ENCODE assay signal across 8 cellular contexts in genomic region chr7:150379590-150380379, GRCh38. TPM values are rescaled to one million over a fixed set of nuclear protein-coding genes. Genes with fewer than 3 reads are reported as not detected.
DNase-seq lines count a peak whose midpoint lies in the region; ATAC-seq and TF ChIP-seq lines count a peak whose summit lies in the region.

No MANE protein-coding gene starts in this region.

- intact Hi-C loops in activated T-helper 1 cell treated with anti-CD3 and anti-CD28 coated beads, Interleukin-12 subunit alpha, Interleukin-12 subunit beta, Interleukin-2, Interleukin-4 antibody, amounts not matched to agents 30 ng/mL and 10 ng/mL and 1 ng/mL, durations not matched to agents 14 hours and 24 hours and 36 hours (cut with micrococcal nuclease), result loop anchor here (1.0 to 5.0 kb wide), 12 partner anchors 10 to 853 kb away; partner anchors contain the start of genes CHPF2, GIMAP4 and ZNF862
- intact Hi-C loops in sciatic nerve (cut with DNase I), result no loop called here

- no peak for ATAC-seq in sciatic nerve
- no peak for ATAC-seq in HG03457 (IDR thresholded peaks at IDR 0.05; ENCODE audit: unreplicated experiment)
- ATAC-seq in HG02763 (IDR thresholded peaks at IDR 0.05; ENCODE audit: unreplicated experiment), result no peak

- H3K27me3 Mint-ChIP-seq in activated naive CD4-positive, alpha-beta T cell treated with anti-CD3 and anti-CD28 coated beads, Interleukin-2, amount 50 U/mL, for 24 hours, result no peaks in the 10 kb centered on the region
- no peaks in the 10 kb centered on the region for H3K27me3 Mint-ChIP-seq in activated T-helper 1 cell treated with anti-CD3 and anti-CD28 coated beads, Interleukin-12 subunit alpha, Interleukin-12 subunit beta, Interleukin-2, Interleukin-4 antibody, amounts not matched to agents 30 ng/mL and 10 ng/mL and 1 ng/mL, durations not matched to agents 14 hours and 24 hours and 36 hours (ENCODE audit: insufficient read depth)

- peaks cover 0 to 46% of the 10 kb centered on the region in 2 donors for H3K4me1 ChIP-seq in right atrium auricular region

- H3K9me3 ChIP-seq in right atrium auricular region, result no peaks in the 10 kb centered on the region

- peak overlapping the region; percentile 95 for H3K4me3 Mint-ChIP-seq in activated naive CD4-positive, alpha-beta T cell treated with anti-CD3 and anti-CD28 coated beads, Interleukin-2, amount 50 U/mL, for 24 hours
- peak overlapping the region; percentile 90 for H3K4me3 Mint-ChIP-seq in activated T-helper 1 cell treated with anti-CD3 and anti-CD28 coated beads, Interleukin-12 subunit alpha, Interleukin-12 subunit beta, Interleukin-2, Interleukin-4 antibody, amounts not matched to agents 30 ng/mL and 10 ng/mL and 1 ng/mL, durations not matched to agents 14 hours and 24 hours and 36 hours

- H3K4me1 Mint-ChIP-seq in activated naive CD4-positive, alpha-beta T cell treated with anti-CD3 and anti-CD28 coated beads, Interleukin-2, amount 50 U/mL, for 24 hours, result peaks cover 54% of the 10 kb centered on the region
- H3K4me1 Mint-ChIP-seq in activated T-helper 1 cell treated with anti-CD3 and anti-CD28 coated beads, Interleukin-12 subunit alpha, Interleukin-12 subunit beta, Interleukin-2, Interleukin-4 antibody, amounts not matched to agents 30 ng/mL and 10 ng/mL and 1 ng/mL, durations not matched to agents 14 hours and 24 hours and 36 hours (ENCODE audit: low read depth), result peaks cover 54% of the 10 kb centered on the region

- TF ChIP-seq CTCF in right atrium auricular region (IDR thresholded peaks at IDR 0.05), result no peak

- H3K36me3 ChIP-seq in right atrium auricular region, result no peaks in the 10 kb centered on the region

- H3K4me3 ChIP-seq in right atrium auricular region, result peak overlapping the region; percentile 86 to 98

- H3K27me3 ChIP-seq in right atrium auricular region, result no peaks in the 10 kb centered on the region

- no peaks in the 10 kb centered on the region for H3K9me3 Mint-ChIP-seq in activated naive CD4-positive, alpha-beta T cell treated with anti-CD3 and anti-CD28 coated beads, Interleukin-2, amount 50 U/mL, for 24 hours
- H3K9me3 Mint-ChIP-seq in activated T-helper 1 cell treated with anti-CD3 and anti-CD28 coated beads, Interleukin-12 subunit alpha, Interleukin-12 subunit beta, Interleukin-2, Interleukin-4 antibody, amounts not matched to agents 30 ng/mL and 10 ng/mL and 1 ng/mL, durations not matched to agents 14 hours and 24 hours and 36 hours, result no peaks in the 10 kb centered on the region

- H3K27ac ChIP-seq in right atrium auricular region, result peak overlapping the region; percentile 93 to 96

- DNase-seq in activated naive CD4-positive, alpha-beta T cell treated with Interleukin-2 at 50 U/mL for 16 hours, result no peak
- peak; percentile 53 for DNase-seq in HT-29 (ENCODE audit: low spot score)
- no peak for DNase-seq in activated T-helper 1 cell treated with anti-CD3 and anti-CD28 coated beads, Interleukin-12 subunit alpha, Interleukin-12 subunit beta, Interleukin-2, Interleukin-4 antibody, amounts not matched to agents 30 ng/mL and 10 ng/mL and 1 ng/mL, durations not matched to agents 14 hours and 24 hours and 36 hours (ENCODE audit: low spot score)
- no peak for DNase-seq in right atrium auricular region (ENCODE audit: low spot score)
- peak; percentile 71 for DNase-seq in sciatic nerve (ENCODE audit: low spot score)

- H3K36me3 Mint-ChIP-seq in activated naive CD4-positive, alpha-beta T cell treated with anti-CD3 and anti-CD28 coated beads, Interleukin-2, amount 50 U/mL, for 24 hours, result peaks cover 2% of the 10 kb centered on the region
- H3K36me3 Mint-ChIP-seq in activated T-helper 1 cell treated with anti-CD3 and anti-CD28 coated beads, Interleukin-12 subunit alpha, Interleukin-12 subunit beta, Interleukin-2, Interleukin-4 antibody, amounts not matched to agents 30 ng/mL and 10 ng/mL and 1 ng/mL, durations not matched to agents 14 hours and 24 hours and 36 hours (ENCODE audit: low read depth), result no peaks in the 10 kb centered on the region

- peak overlapping the region; percentile 67 for H3K27ac Mint-ChIP-seq in activated naive CD4-positive, alpha-beta T cell treated with anti-CD3 and anti-CD28 coated beads, Interleukin-2, amount 50 U/mL, for 24 hours
- peak overlapping the region; percentile 65 for H3K27ac Mint-ChIP-seq in activated T-helper 1 cell treated with anti-CD3 and anti-CD28 coated beads, Interleukin-12 subunit alpha, Interleukin-12 subunit beta, Interleukin-2, Interleukin-4 antibody, amounts not matched to agents 30 ng/mL and 10 ng/mL and 1 ng/mL, durations not matched to agents 14 hours and 24 hours and 36 hours

RNA-seq across cellular contexts. Expression of gene ZNF775, which starts 0.7 kb away (rescaled TPM):
- total RNA-seq in HT-29 (2014; rRNA removed; shearing (Covaris generic)), result 9.9 and 10.7 TPM in 2 replicates
- 3.9 and 4.5 TPM in 2 replicates for total RNA-seq in activated T-helper 1 cell treated with anti-CD3 and anti-CD28 coated beads, Interleukin-12 subunit alpha, Interleukin-12 subunit beta, Interleukin-2, Interleukin-4 antibody, amounts not matched to agents 30 ng/mL and 10 ng/mL and 1 ng/mL, durations not matched to agents 14 hours and 24 hours and 36 hours
- 1 to 10 TPM; 4.1 to 6.2 TPM for total RNA-seq in right atrium auricular region
- 11.1 TPM for total RNA-seq in sciatic nerve

RNA-seq across cellular contexts. Expression of gene REPIN1, which starts 11.2 kb away (rescaled TPM):
- total RNA-seq in HT-29 (2014; rRNA removed; shearing (Covaris generic)), result 420 and 443 TPM in 2 replicates
- total RNA-seq in activated T-helper 1 cell treated with anti-CD3 and anti-CD28 coated beads, Interleukin-12 subunit alpha, Interleukin-12 subunit beta, Interleukin-2, Interleukin-4 antibody, amounts not matched to agents 30 ng/mL and 10 ng/mL and 1 ng/mL, durations not matched to agents 14 hours and 24 hours and 36 hours, result 67.2 and 67.4 TPM in 2 replicates
- 100 to 1,000 TPM in 1 of 2 donors, 10 to 100 TPM in 1; 100.0 to 110 TPM for total RNA-seq in right atrium auricular region
- 54.0 TPM for total RNA-seq in sciatic nerve

RNA-seq across cellular contexts. Expression of gene RARRES2, which starts 38.4 kb away (rescaled TPM):
- total RNA-seq in HT-29 (2014; rRNA removed; shearing (Covaris generic)), result 10.5 and 12.6 TPM in 2 replicates
- total RNA-seq in activated T-helper 1 cell treated with anti-CD3 and anti-CD28 coated beads, Interleukin-12 subunit alpha, Interleukin-12 subunit beta, Interleukin-2, Interleukin-4 antibody, amounts not matched to agents 30 ng/mL and 10 ng/mL and 1 ng/mL, durations not matched to agents 14 hours and 24 hours and 36 hours, result not detected in 2 replicates
- total RNA-seq in right atrium auricular region (100 to 1,000 TPM; 105 to 197 TPM), sciatic nerve (261 TPM)

RNA-seq across cellular contexts. Expression of gene ACTR3C, which starts 56.4 kb away (rescaled TPM):
- total RNA-seq in HT-29 (2014; rRNA removed; shearing (Covaris generic)), result 37.7 and 45.9 TPM in 2 replicates
- 8.2 and 9.8 TPM in 2 replicates for total RNA-seq in activated T-helper 1 cell treated with anti-CD3 and anti-CD28 coated beads, Interleukin-12 subunit alpha, Interleukin-12 subunit beta, Interleukin-2, Interleukin-4 antibody, amounts not matched to agents 30 ng/mL and 10 ng/mL and 1 ng/mL, durations not matched to agents 14 hours and 24 hours and 36 hours
- 1 to 10 TPM; 3.2 to 4.1 TPM for total RNA-seq in right atrium auricular region
- 3.3 TPM for total RNA-seq in sciatic nerve

RNA-seq across cellular contexts. Expression of gene LRRC61, which starts 56.6 kb away (rescaled TPM):
- total RNA-seq in HT-29 (2014; rRNA removed; shearing (Covaris generic)), result 74.3 and 76.1 TPM in 2 replicates
- total RNA-seq in activated T-helper 1 cell treated with anti-CD3 and anti-CD28 coated beads, Interleukin-12 subunit alpha, Interleukin-12 subunit beta, Interleukin-2, Interleukin-4 antibody, amounts not matched to agents 30 ng/mL and 10 ng/mL and 1 ng/mL, durations not matched to agents 14 hours and 24 hours and 36 hours, result 24.9 and 26.1 TPM in 2 replicates
- 1 to 10 TPM; 9.7 to 9.8 TPM for total RNA-seq in right atrium auricular region
- total RNA-seq in sciatic nerve, result 5.8 TPM

Comparison
In these comparisons a context has a peak if more than half of its experiments do, and no peak if none do; other contexts are left out.
1. DNase-seq: peak in HT-29 (single experiment) and sciatic nerve (single experiment); none in activated naive CD4-positive, alpha-beta T cell treated with Interleukin-2 at 50 U/mL for 16 hours (single experiment), activated T-helper 1 cell treated with anti-CD3 and anti-CD28 coated beads, Interleukin-12 subunit alpha, Interleukin-12 subunit beta, Interleukin-2, Interleukin-4 antibody, amounts not matched to agents 30 ng/mL and 10 ng/mL and 1 ng/mL, durations not matched to agents 14 hours and 24 hours and 36 hours (single experiment) and right atrium auricular region (single experiment).
2. RNA of gene RARRES2, which starts 38.4 kb away (total RNA-seq): 261 TPM in sciatic nerve (single experiment), 105 to 197 TPM in right atrium auricular region and 10.5 to 12.6 TPM in HT-29; not detected in activated T-helper 1 cell treated with anti-CD3 and anti-CD28 coated beads, Interleukin-12 subunit alpha, Interleukin-12 subunit beta, Interleukin-2, Interleukin-4 antibody, amounts not matched to agents 30 ng/mL and 10 ng/mL and 1 ng/mL, durations not matched to agents 14 hours and 24 hours and 36 hours; every median in the first group is over 10 times any median in the second.